Comparison of ENCODE assay signal across 1 cellular context in the genomic region with DNA sequence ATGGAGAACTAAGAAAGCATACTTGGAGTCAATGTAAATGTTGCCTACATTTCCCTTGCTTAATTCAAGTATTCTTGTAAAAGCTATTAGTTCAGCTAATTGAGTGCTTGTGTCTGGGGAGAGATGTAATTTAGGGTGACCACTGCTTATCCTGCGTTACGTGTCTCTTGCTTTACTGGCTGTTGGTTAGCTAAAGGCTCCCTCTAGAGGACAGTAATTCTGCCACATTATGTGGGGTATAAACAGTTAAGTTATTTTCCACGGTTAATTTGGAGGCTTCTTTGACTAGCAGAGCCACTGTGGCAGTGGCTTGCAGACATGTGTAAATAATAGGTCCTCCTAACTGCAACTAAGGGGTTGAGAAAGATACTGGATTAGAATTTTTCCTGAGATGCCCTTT.
TF ChIP-seq lines count a peak whose summit lies in the region.

No MANE protein-coding gene starts in this region.

TF ChIP-seq in GM12878, 131 proteins besides CTCF, POLR2A, EP300 and RAD21:
- TF ChIP-seq NR2C2 (IDR thresholded peaks at IDR 0.05; ENCODE audit: borderline replicate concordance, control insufficient read depth, insufficient read length, low read depth) (no peak), ZZZ3 (IDR thresholded peaks at IDR 0.05; ENCODE audit: control insufficient read depth, insufficient read length, low read depth) (no peak), WRNIP1 (IDR thresholded peaks at IDR 0.05; ENCODE audit: borderline replicate concordance, low read depth, low read length) (no peak), ESRRA (IDR thresholded peaks at IDR 0.05; ENCODE audit: low read length) (no peak), PBX3 (IDR thresholded peaks at IDR 0.05; ENCODE audit: insufficient replicate concordance, low read depth, low read length) (no peak)
- TF ChIP-seq, protein P1, sequence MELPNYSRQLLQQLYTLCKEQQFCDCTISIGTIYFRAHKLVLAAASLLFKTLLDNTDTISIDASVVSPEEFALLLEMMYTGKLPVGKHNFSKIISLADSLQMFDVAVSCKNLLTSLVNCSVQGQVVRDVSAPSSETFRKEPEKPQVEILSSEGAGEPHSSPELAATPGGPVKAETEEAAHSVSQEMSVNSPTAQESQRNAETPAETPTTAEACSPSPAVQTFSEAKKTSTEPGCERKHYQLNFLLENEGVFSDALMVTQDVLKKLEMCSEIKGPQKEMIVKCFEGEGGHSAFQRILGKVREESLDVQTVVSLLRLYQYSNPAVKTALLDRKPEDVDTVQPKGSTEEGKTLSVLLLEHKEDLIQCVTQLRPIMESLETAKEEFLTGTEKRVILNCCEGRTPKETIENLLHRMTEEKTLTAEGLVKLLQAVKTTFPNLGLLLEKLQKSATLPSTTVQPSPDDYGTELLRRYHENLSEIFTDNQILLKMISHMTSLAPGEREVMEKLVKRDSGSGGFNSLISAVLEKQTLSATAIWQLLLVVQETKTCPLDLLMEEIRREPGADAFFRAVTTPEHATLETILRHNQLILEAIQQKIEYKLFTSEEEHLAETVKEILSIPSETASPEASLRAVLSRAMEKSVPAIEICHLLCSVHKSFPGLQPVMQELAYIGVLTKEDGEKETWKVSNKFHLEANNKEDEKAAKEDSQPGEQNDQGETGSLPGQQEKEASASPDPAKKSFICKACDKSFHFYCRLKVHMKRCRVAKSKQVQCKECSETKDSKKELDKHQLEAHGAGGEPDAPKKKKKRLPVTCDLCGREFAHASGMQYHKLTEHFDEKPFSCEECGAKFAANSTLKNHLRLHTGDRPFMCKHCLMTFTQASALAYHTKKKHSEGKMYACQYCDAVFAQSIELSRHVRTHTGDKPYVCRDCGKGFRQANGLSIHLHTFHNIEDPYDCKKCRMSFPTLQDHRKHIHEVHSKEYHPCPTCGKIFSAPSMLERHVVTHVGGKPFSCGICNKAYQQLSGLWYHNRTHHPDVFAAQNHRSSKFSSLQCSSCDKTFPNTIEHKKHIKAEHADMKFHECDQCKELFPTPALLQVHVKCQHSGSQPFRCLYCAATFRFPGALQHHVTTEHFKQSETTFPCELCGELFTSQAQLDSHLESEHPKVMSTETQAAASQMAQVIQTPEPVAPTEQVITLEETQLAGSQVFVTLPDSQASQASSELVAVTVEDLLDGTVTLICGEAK (IDR thresholded peaks at IDR 0.05; ENCODE audit: borderline replicate concordance) = no peak
